In genomic region chr21:25039461-25040380, GRCh38 we compare ENCODE assay signal across 8 cellular contexts.
A peak's percentile ranks its signal among the peaks of the same experiment; 100 is the strongest.
DNase-seq lines count a peak whose midpoint lies in the region; ATAC-seq and TF ChIP-seq lines count a peak whose summit lies in the region.

No MANE protein-coding gene starts in this region.

- H3K27me3 Mint-ChIP-seq in immature natural killer cell (ENCODE audit: low read depth in 3 of 3) = peaks cover 0 to 2% (median 0%) of the 10 kb centered on the region in 3 donors

- no peaks in the 10 kb centered on the region for H3K9me3 ChIP-seq in HUES6 (ENCODE audit: control insufficient read depth, insufficient read depth, low read depth, low read length)
- H3K9me3 ChIP-seq in right lobe of liver = no peaks in the 10 kb centered on the region
- no peaks in the 10 kb centered on the region for H3K9me3 ChIP-seq in Peyer's patch

- TF ChIP-seq CTCF in GM12873 (IDR thresholded peaks at IDR 0.05; ENCODE audit: insufficient read depth, low read depth, low read length, missing control alignments) (peak; percentile 41), right lobe of liver (IDR thresholded peaks at IDR 0.05) (peak; percentile 19 to 50 (median 34)), Peyer's patch (IDR thresholded peaks at IDR 0.05) (peak in 3 of 6 experiments; percentile 1 to 25 (median 23))

- WGBS in right lobe of liver (ENCODE audit: insufficient coverage, low coverage, low lambda C conversion rate, missing lambda C conversion rate) = 2% methylated on average over 5 of the region's 5 CpGs

- no peak overlapping the region for H3K9ac ChIP-seq in HUES6 (ENCODE audit: low read length)

- H3K4me1 ChIP-seq in HUES6 (ENCODE audit: control insufficient read depth, insufficient read depth, low read length) (no peaks in the 10 kb centered on the region), right lobe of liver (no peaks in the 10 kb centered on the region), Peyer's patch (no peaks in the 10 kb centered on the region)

- H3K4me3 ChIP-seq in HUES6 (ENCODE audit: low read depth, low read length) (peak overlapping the region; percentile 17; the same call in 1 of the 2 replicates), right lobe of liver (no peak overlapping the region), Peyer's patch (no peak overlapping the region)

- peaks cover 2 to 14% (median 5%) of the 10 kb centered on the region in 6 donors for H3K9me3 Mint-ChIP-seq in immature natural killer cell

- DNase-seq in RKO (ENCODE audit: low spot score) = peak; percentile 40
- no peak for DNase-seq in right lobe of liver
- no peak for DNase-seq in immature natural killer cell
- no peak for DNase-seq in Right ventricle myocardium superior
- DNase-seq in Peyer's patch = no peak

- no peak overlapping the region for H3K27ac Mint-ChIP-seq in immature natural killer cell

- ATAC-seq in GM21737 (IDR thresholded peaks at IDR 0.05; ENCODE audit: unreplicated experiment) = peak; percentile 84
- ATAC-seq in right lobe of liver = peak; percentile 50 to 64 (median 55)
- no peak for ATAC-seq in Right ventricle myocardium superior (ENCODE audit: poor library complexity)

- no peak for TF ChIP-seq POLR2A in right lobe of liver (IDR thresholded peaks at IDR 0.05)
- TF ChIP-seq POLR2A in Peyer's patch (IDR thresholded peaks at IDR 0.05) = no peak

- no peak overlapping the region for H3K4me3 Mint-ChIP-seq in immature natural killer cell

- H3K36me3 ChIP-seq in HUES6 (ENCODE audit: control insufficient read depth, insufficient read depth, low read length) (no peaks in the 10 kb centered on the region), right lobe of liver (no peaks in the 10 kb centered on the region), Peyer's patch (no peaks in the 10 kb centered on the region)

- H3K36me3 Mint-ChIP-seq in immature natural killer cell = no peaks in the 10 kb centered on the region

- H3K27ac ChIP-seq in HUES6 (ENCODE audit: low read depth, low read length) (no peak overlapping the region), right lobe of liver (no peak overlapping the region), Peyer's patch (no peak overlapping the region)

- H3K27me3 ChIP-seq in HUES6 (ENCODE audit: control insufficient read depth, insufficient read depth, low read length) (no peaks in the 10 kb centered on the region), right lobe of liver (no peaks in the 10 kb centered on the region), Peyer's patch (no peaks in the 10 kb centered on the region)

- H3K4me1 Mint-ChIP-seq in immature natural killer cell = no peaks in the 10 kb centered on the region

- intact Hi-C loops in right lobe of liver (cut with DNase I) (no loop called here), Right ventricle myocardium superior (cut with DNase I) (no loop called here)
